ENCODE assay signal across 19 cellular contexts in the genomic region with DNA sequence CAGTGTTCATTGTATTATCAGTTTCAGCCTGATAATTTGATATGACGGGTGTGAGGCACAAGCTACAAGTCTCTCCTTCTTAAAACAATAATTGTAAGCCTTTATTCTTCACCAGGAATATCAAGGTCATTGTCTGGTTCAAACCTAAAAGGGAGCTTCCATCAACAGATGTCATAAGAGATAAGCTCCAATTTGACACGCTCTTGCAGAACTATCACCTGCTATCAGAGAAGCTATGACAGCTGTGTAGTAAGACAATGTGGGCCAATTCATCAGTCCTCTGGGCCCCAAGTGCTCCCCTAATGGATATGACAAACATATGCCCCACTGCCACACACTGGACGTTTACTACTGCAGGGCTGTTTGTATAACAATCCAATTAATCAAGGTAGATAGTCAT.
"Had no signal": no experiment of that assay in that cellular context is flagged by ENCODE, and none has a peak within 500 bp of the region (broad histone marks: within the 10 kb centered on the region; RNA-seq: fewer than 3 reads in every experiment).

No MANE protein-coding gene starts in this region.

- ATAC-seq: foreskin keratinocyte; left colon; left ventricle myocardium superior; right cardiac atrium; stimulated activated naive CD8-positive, alpha-beta T cell treated with anti-CD3 and anti-CD28 coated beads, Interleukin-15, Interleukin-2, amounts not matched to agents 100 U/mL and 50 U/mL, for 24 hours had no signal

- DNase-seq: esophagus squamous epithelium; foreskin keratinocyte; head of caudate nucleus; kidney; left colon; left ventricle myocardium superior; mesenchymal stem cell; naive B cell; right cardiac atrium; small intestine; stimulated activated CD4-positive, alpha-beta T cell treated with anti-CD3 and anti-CD28 coated beads, Interleukin-2, amount 100 ng/mL, for 48 hours; stimulated activated naive CD8-positive, alpha-beta T cell treated with anti-CD3 and anti-CD28 coated beads, Interleukin-15, Interleukin-2, amounts not matched to agents 100 U/mL and 50 U/mL, for 24 hours; thyroid gland had no signal

- H3K9me3 ChIP-seq: esophagus squamous epithelium, suprapubic skin, thyroid gland had no signal

- H3K27me3 ChIP-seq: esophagus squamous epithelium, foreskin keratinocyte, hepatocyte, suprapubic skin, thyroid gland had no signal

- H3K9me3 Mint-ChIP-seq: dendritic cell treated with granulocyte-macrophage colony-stimulating factor and Interleukin-4, amounts not matched to agents 40 ng/mL and 50 ng/mL, for 4 days; naive B cell; neural crest cell; type B pancreatic cell had no signal

- H3K4me3 ChIP-seq: esophagus squamous epithelium, hepatocyte, lung, suprapubic skin, thyroid gland had no signal

- H3K4me1 Mint-ChIP-seq: naive B cell had no signal

- H3K27me3 Mint-ChIP-seq: dendritic cell treated with granulocyte-macrophage colony-stimulating factor and Interleukin-4, amounts not matched to agents 40 ng/mL and 50 ng/mL, for 4 days; naive B cell; type B pancreatic cell had no signal

- H3K27ac Mint-ChIP-seq: dendritic cell treated with granulocyte-macrophage colony-stimulating factor and Interleukin-4, amounts not matched to agents 40 ng/mL and 50 ng/mL, for 4 days; type B pancreatic cell had no signal

- H3K4me2 ChIP-seq: hepatocyte had no signal

- H2AFZ ChIP-seq: hepatocyte had no signal

- H3K36me3 ChIP-seq: esophagus squamous epithelium, suprapubic skin, thyroid gland had no signal

- H3K4me1 ChIP-seq: esophagus squamous epithelium, foreskin keratinocyte, suprapubic skin, thyroid gland had no signal

- H3K4me3 Mint-ChIP-seq: dendritic cell treated with granulocyte-macrophage colony-stimulating factor and Interleukin-4, amounts not matched to agents 40 ng/mL and 50 ng/mL, for 4 days; naive B cell; neural crest cell; type B pancreatic cell had no signal

- H3K27ac ChIP-seq: esophagus squamous epithelium, foreskin keratinocyte, hepatocyte, suprapubic skin, thyroid gland had no signal

- H3K36me3 Mint-ChIP-seq: naive B cell had no signal
